In genomic region chr6:138115877-138116660, GRCh38 we compare ENCODE assay signal across 8 cellular contexts. TPM values are rescaled to one million over a fixed set of nuclear protein-coding genes. Genes with fewer than 3 reads are reported as not detected.
DNase-seq lines count a peak whose midpoint lies in the region; ATAC-seq and TF ChIP-seq lines count a peak whose summit lies in the region.

No MANE protein-coding gene starts in this region.

- DNase-seq in CMK (ENCODE audit: low read depth) (peak; percentile 31), HuH-7 (ENCODE audit: low spot score) (peak; percentile 65), NT2/D1 (ENCODE audit: low read depth, low spot score) (peak; percentile 43), activated T-helper 1 cell treated with Interleukin-2 at 50 U/mL for 16 hours (ENCODE audit: low read depth) (peak; percentile 15), fibroblast of villous mesenchyme (ENCODE audit: low read depth) (peak; percentile 72), non-pigmented ciliary epithelial cell (ENCODE audit: low read depth) (peak; percentile 34)

- H3K9me3 ChIP-seq in NT2/D1 (ENCODE audit: insufficient read depth, low read length) = no peaks in the 10 kb centered on the region

- no peaks in the 10 kb centered on the region for H3K36me3 ChIP-seq in NT2/D1 (ENCODE audit: insufficient read depth, insufficient read length, low read length)

- no peak overlapping the region for H3K9ac ChIP-seq in NT2/D1 (ENCODE audit: insufficient read length, low read depth)

- ATAC-seq in GM19351 (IDR thresholded peaks at IDR 0.05; ENCODE audit: unreplicated experiment) = peak; percentile 85
- no peak for ATAC-seq in GM21825 (IDR thresholded peaks at IDR 0.05; ENCODE audit: unreplicated experiment)

- H3K27me3 ChIP-seq in NT2/D1 (ENCODE audit: insufficient read depth, insufficient read length) = no peaks in the 10 kb centered on the region

- peak; percentile 67 for TF ChIP-seq CTCF in fibroblast of villous mesenchyme (IDR thresholded peaks at IDR 0.05; ENCODE audit: insufficient read depth, low read depth, low read length)

- H3K4me3 ChIP-seq in NT2/D1 (ENCODE audit: insufficient read length, low read depth) (no peak overlapping the region), fibroblast of villous mesenchyme (ENCODE audit: low read depth, low read length) (no peak overlapping the region)

- no peaks in the 10 kb centered on the region for H3K4me1 ChIP-seq in NT2/D1 (ENCODE audit: insufficient read depth, insufficient read length)

RNA-seq across cellular contexts. Expression of gene PERP, which starts 8.8 kb away (rescaled TPM):
- 11.0 and 11.2 TPM in 2 replicates for total RNA-seq in fibroblast of villous mesenchyme

RNA-seq across cellular contexts. Expression of gene ARFGEF3, which starts 45.7 kb away (rescaled TPM):
- total RNA-seq in fibroblast of villous mesenchyme = under 0.01 TPM in 2 replicates

Comparison
In these comparisons a context has a peak if more than half of its experiments do, and no peak if none do; other contexts are left out.
1. DNase-seq: peak in every context shown above with its lines; median percentile 72 in fibroblast of villous mesenchyme; 65 in HuH-7; 43 in NT2/D1; 34 in non-pigmented ciliary epithelial cell; 31 in CMK; 15 in activated T-helper 1 cell treated with Interleukin-2 at 50 U/mL for 16 hours.